ENCODE assay signal across 1 cellular context in the genomic region with DNA sequence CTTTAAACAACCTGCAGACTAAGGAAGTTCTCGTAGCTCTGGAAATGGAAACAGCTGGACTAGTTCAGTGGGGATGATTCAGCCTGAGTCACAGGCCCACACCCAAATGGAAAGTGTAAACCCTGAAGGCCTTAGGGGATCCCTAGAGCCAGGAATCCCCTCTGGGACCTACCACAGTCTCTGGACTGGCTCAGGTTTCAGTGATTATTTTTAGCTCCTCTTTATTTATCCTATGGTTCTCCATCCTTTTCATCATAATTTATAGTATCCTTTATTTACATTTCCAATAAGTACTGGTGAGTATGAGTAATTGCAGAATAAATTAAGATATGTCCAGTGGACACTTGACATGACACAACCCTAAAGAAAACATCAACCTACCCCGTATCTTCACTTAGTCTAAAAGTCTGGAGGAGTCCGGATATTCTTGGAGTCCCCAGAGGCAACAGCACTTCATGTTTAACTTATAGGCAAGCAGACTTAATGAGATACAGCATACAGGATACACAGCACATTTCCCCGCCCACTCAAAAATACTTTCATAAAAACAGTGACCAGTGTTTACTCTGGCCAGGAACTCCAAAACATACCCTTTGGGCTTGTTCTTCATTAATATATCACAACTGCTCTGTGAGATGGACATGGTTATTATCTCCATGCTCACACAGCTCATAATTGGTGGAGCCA.
TF ChIP-seq lines count a peak whose summit lies in the region.

No MANE protein-coding gene starts in this region.

TF ChIP-seq in WTC11, 78 proteins besides CTCF, POLR2A, EP300 and RAD21 (continued from another document):
- TF ChIP-seq OVOL2 (CRISPR knock-in tag; IDR thresholded peaks at IDR 0.05; ENCODE audit: borderline replicate concordance), result no peak
- TF ChIP-seq KAT7 (CRISPR knock-in tag; IDR thresholded peaks at IDR 0.05; ENCODE audit: borderline replicate concordance), result no peak
- TF ChIP-seq, protein P1, sequence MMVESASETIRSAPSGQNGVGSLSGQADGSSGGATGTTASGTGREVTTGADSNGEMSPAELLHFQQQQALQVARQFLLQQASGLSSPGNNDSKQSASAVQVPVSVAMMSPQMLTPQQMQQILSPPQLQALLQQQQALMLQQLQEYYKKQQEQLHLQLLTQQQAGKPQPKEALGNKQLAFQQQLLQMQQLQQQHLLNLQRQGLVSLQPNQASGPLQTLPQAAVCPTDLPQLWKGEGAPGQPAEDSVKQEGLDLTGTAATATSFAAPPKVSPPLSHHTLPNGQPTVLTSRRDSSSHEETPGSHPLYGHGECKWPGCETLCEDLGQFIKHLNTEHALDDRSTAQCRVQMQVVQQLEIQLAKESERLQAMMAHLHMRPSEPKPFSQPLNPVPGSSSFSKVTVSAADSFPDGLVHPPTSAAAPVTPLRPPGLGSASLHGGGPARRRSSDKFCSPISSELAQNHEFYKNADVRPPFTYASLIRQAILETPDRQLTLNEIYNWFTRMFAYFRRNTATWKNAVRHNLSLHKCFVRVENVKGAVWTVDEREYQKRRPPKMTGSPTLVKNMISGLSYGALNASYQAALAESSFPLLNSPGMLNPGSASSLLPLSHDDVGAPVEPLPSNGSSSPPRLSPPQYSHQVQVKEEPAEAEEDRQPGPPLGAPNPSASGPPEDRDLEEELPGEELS (CRISPR knock-in tag; IDR thresholded peaks at IDR 0.05), result no peak
- TF ChIP-seq, protein P2, sequence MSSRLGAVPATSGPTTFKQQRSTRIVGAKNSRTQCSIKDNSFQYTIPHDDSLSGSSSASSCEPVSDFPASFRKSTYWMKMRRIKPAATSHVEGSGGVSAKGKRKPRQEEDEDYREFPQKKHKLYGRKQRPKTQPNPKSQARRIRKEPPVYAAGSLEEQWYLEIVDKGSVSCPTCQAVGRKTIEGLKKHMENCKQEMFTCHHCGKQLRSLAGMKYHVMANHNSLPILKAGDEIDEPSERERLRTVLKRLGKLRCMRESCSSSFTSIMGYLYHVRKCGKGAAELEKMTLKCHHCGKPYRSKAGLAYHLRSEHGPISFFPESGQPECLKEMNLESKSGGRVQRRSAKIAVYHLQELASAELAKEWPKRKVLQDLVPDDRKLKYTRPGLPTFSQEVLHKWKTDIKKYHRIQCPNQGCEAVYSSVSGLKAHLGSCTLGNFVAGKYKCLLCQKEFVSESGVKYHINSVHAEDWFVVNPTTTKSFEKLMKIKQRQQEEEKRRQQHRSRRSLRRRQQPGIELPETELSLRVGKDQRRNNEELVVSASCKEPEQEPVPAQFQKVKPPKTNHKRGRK (CRISPR knock-in tag; IDR thresholded peaks at IDR 0.05; ENCODE audit: borderline replicate concordance), result no peak
- no peak for TF ChIP-seq SP1 (CRISPR knock-in tag; conservative IDR thresholded peaks at IDR 0.05)
